Comparison of ENCODE assay signal across 1 cellular context in genomic region chr20:38131588-38132121, GRCh38.
TF ChIP-seq lines count a peak whose summit lies in the region.

No MANE protein-coding gene starts in this region.

TF ChIP-seq in K562, 482 proteins besides CTCF, POLR2A, EP300 and RAD21 (continued from another document):
- TF ChIP-seq, protein P1, sequence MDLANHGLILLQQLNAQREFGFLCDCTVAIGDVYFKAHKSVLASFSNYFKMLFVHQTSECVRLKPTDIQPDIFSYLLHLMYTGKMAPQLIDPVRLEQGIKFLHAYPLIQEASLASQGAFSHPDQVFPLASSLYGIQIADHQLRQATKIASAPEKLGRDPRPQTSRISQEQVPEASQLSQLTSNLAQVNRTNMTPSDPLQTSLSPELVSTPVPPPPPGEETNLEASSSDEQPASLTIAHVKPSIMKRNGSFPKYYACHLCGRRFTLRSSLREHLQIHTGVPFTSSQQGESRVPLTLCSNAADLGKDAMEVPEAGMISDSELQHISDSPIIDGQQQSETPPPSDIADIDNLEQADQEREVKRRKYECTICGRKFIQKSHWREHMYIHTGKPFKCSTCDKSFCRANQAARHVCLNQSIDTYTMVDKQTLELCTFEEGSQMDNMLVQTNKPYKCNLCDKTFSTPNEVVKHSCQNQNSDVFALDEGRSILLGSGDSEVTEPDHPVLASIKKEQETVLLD (IDR thresholded peaks at IDR 0.05) = no peak
- TF ChIP-seq ZNF347 (CRISPR knock-in tag; IDR thresholded peaks at IDR 0.05; ENCODE audit: low read depth) = no peak
TF ChIP-seq in K562: peak in this region for 7.
